Comparison of ENCODE assay signal across 13 cellular contexts in genomic region chr16:23124315-23124714, GRCh38. TPM values are rescaled to one million over a fixed set of nuclear protein-coding genes. Genes with fewer than 3 reads are reported as not detected.
DNase-seq lines count a peak whose midpoint lies in the region; ATAC-seq, FAIRE-seq and TF ChIP-seq lines count a peak whose summit lies in the region.
"Had no signal": no experiment of that assay in that cellular context is flagged by ENCODE, and none has a peak within 500 bp of the region (broad histone marks: within the 10 kb centered on the region; RNA-seq: fewer than 3 reads in every experiment).

No MANE protein-coding gene starts in this region.

- H3K36me3 Mint-ChIP-seq in glutamatergic neuron (ENCODE audit: unreplicated experiment) = no peaks in the 10 kb centered on the region
- no peaks in the 10 kb centered on the region for H3K36me3 Mint-ChIP-seq in activated naive CD4-positive, alpha-beta T cell treated with anti-CD3 and anti-CD28 coated beads for 36 hours (ENCODE audit: low read depth)

- H3K27me3 ChIP-seq in MG63 = no peaks in the 10 kb centered on the region

- H3K4me1 ChIP-seq in A549 = peaks cover 50% of the 10 kb centered on the region

- H3K4me2 ChIP-seq in A549 = peak overlapping the region; percentile 61

- DNase-seq in A549 (ENCODE audit: low read depth in 1 of 2, low spot score in 1 of 2) (peak; percentile 52), MG63 (peak; percentile 62), dedifferentiated amniotic fluid mesenchymal stem cell (ENCODE audit: extremely low spot score) (peak; percentile 70), lung microvascular endothelial cell (ENCODE audit: low read depth in 2 of 2) (peak; percentile 68 to 89), glutamatergic neuron (no peak), RPMI8226 (no peak), cerebellar cortex (ENCODE audit: low spot score) (no peak)
- DNase-seq in activated naive CD4-positive, alpha-beta T cell treated with anti-CD3 and anti-CD28 coated beads for 36 hours = no peak
- DNase-seq: activated CD8-positive, alpha-beta memory T cell treated with anti-CD3 and anti-CD28 coated beads, Interleukin-2, amount 10 ng/mL, durations not matched to agents 7 days and 5 days; effector memory CD8-positive, alpha-beta T cell had no signal

- H3K9me3 Mint-ChIP-seq in glutamatergic neuron (ENCODE audit: unreplicated experiment) = peaks cover 3% of the 10 kb centered on the region
- H3K9me3 Mint-ChIP-seq in activated naive CD4-positive, alpha-beta T cell treated with anti-CD3 and anti-CD28 coated beads for 36 hours = no peaks in the 10 kb centered on the region
- H3K9me3 Mint-ChIP-seq: effector memory CD8-positive, alpha-beta T cell had no signal

- no peak for TF ChIP-seq RAD21 in A549 (conservative IDR thresholded peaks at IDR 0.05 in 1 of 2, IDR thresholded peaks at IDR 0.05 in 1 of 2)

- POLR2A ChIA-PET in A549 (lab: Yijun Ruan, JAX) = no interaction called here

- H3K4me3 Mint-ChIP-seq in glutamatergic neuron (ENCODE audit: unreplicated experiment) = no peak overlapping the region
- no peak overlapping the region for H3K4me3 Mint-ChIP-seq in activated naive CD4-positive, alpha-beta T cell treated with anti-CD3 and anti-CD28 coated beads for 36 hours
- H3K4me3 Mint-ChIP-seq: activated CD8-positive, alpha-beta memory T cell treated with anti-CD3 and anti-CD28 coated beads, Interleukin-2, amount 10 ng/mL, durations not matched to agents 7 days and 5 days; effector memory CD8-positive, alpha-beta T cell had no signal

- intact Hi-C loops in activated naive CD4-positive, alpha-beta T cell treated with anti-CD3 and anti-CD28 coated beads for 36 hours (cut with micrococcal nuclease) = no loop called here

- peak; percentile 87 to 89 for ATAC-seq in A549
- ATAC-seq: activated CD8-positive, alpha-beta memory T cell treated with anti-CD3 and anti-CD28 coated beads, Interleukin-2, amount 10 ng/mL, durations not matched to agents 7 days and 5 days; effector memory CD8-positive, alpha-beta T cell had no signal

- H3K27ac Mint-ChIP-seq in glutamatergic neuron (ENCODE audit: unreplicated experiment) = no peak overlapping the region
- no peak overlapping the region for H3K27ac Mint-ChIP-seq in activated naive CD4-positive, alpha-beta T cell treated with anti-CD3 and anti-CD28 coated beads for 36 hours
- H3K27ac Mint-ChIP-seq: activated CD8-positive, alpha-beta memory T cell treated with anti-CD3 and anti-CD28 coated beads, Interleukin-2, amount 10 ng/mL, durations not matched to agents 7 days and 5 days; effector memory CD8-positive, alpha-beta T cell had no signal

- TF ChIP-seq EP300 in A549 (IDR thresholded peaks at IDR 0.05) = no peak

- H3K4me3 ChIP-seq in A549 (no peak overlapping the region), MG63 (no peak overlapping the region)
- H3K4me3 ChIP-seq: SK-N-MC had no signal

- peak overlapping the region; percentile 56 to 66; a peak in 4 of 6 replicates for H3K27ac ChIP-seq in A549
- H3K27ac ChIP-seq: SK-N-MC had no signal

- peaks cover 21% of the 10 kb centered on the region for H3K4me1 Mint-ChIP-seq in glutamatergic neuron (ENCODE audit: low read depth, unreplicated experiment)
- peaks cover 17% of the 10 kb centered on the region for H3K4me1 Mint-ChIP-seq in activated naive CD4-positive, alpha-beta T cell treated with anti-CD3 and anti-CD28 coated beads for 36 hours (ENCODE audit: low read depth)

- TF ChIP-seq CTCF in A549 (IDR thresholded peaks at IDR 0.05) (no peak), glutamatergic neuron (IDR thresholded peaks at IDR 0.05; ENCODE audit: partially characterized antibody, unreplicated experiment) (no peak)

- no peaks in the 10 kb centered on the region for H3K27me3 Mint-ChIP-seq in glutamatergic neuron (ENCODE audit: unreplicated experiment)
- no peaks in the 10 kb centered on the region for H3K27me3 Mint-ChIP-seq in activated naive CD4-positive, alpha-beta T cell treated with anti-CD3 and anti-CD28 coated beads for 36 hours (ENCODE audit: low read depth)
- H3K27me3 Mint-ChIP-seq: activated CD8-positive, alpha-beta memory T cell treated with anti-CD3 and anti-CD28 coated beads, Interleukin-2, amount 10 ng/mL, durations not matched to agents 7 days and 5 days; effector memory CD8-positive, alpha-beta T cell had no signal

- 48% methylated on average over 8 of the region's 8 CpGs for WGBS in A549 (ENCODE audit: missing lambda C conversion rate)

- CTCF ChIA-PET in A549 (lab: Yijun Ruan, JAX) = interaction anchor here (0.6 to 2.0 kb wide), 3 partner anchors 8 to 310 kb away, joined by 3 to 6 read pairs (median 4); no protein-coding TSS in a partner anchor
- CTCF ChIA-PET in activated naive CD4-positive, alpha-beta T cell treated with anti-CD3 and anti-CD28 coated beads for 36 hours (lab: Charles Lee) = interaction anchor here (0.6 kb wide), 1 partner anchor 490 kb away, joined by 5 read pairs; no protein-coding TSS in a partner anchor

- H3K36me3 ChIP-seq in MG63 = no peaks in the 10 kb centered on the region

- no peak for FAIRE-seq in A549 (lab: Jason Lieb, UNC)
- FAIRE-seq: GM18507 had no signal

- no peak for TF ChIP-seq POLR2A in A549 (IDR thresholded peaks at IDR 0.05; ENCODE audit: low read length)

- H3K9me3 ChIP-seq in A549 (no peaks in the 10 kb centered on the region), MG63 (no peaks in the 10 kb centered on the region)

TF ChIP-seq in A549, 52 proteins besides CTCF, POLR2A, EP300 and RAD21:
- TF ChIP-seq FOSL2 (IDR thresholded peaks at IDR 0.05) (peak; percentile 27; the same call in 1 of the 2 replicates), FOSL2 (CRISPR knock-in tag; IDR thresholded peaks at IDR 0.05) (peak; percentile 70), REST (IDR thresholded peaks at IDR 0.05) (no peak)
TF ChIP-seq in A549: peak in this region for 1.

RNA-seq across cellular contexts. Expression of gene USP31, which starts 24.9 kb away (rescaled TPM):
- 17.9 and 18.0 TPM in 2 replicates for polyA plus RNA-seq in A549 (2011; rRNA removed)
- polyA plus RNA-seq in A549 (2012; cell fraction: cytosol; rRNA removed) = 9.9 and 10.3 TPM in 2 replicates
- polyA plus RNA-seq in A549 (2012; cell fraction: nucleus; rRNA removed) = 21.4 and 21.8 TPM in 2 replicates
- polyA plus RNA-seq in A549 (2017; fragmentation: RNase III; extraction: RNeasy Plus Mini Kit Qiagen cat#74134 plus additional on column Dnase treatment) = 8.3 to 10.0 TPM (median 9.8 TPM) in 3 replicates
- 45.1 and 45.8 TPM in 2 replicates for polyA minus RNA-seq in A549 (2011; rRNA and poly(A)+ RNA removed)
- 2.0 and 6.8 TPM in 2 replicates for total RNA-seq in MG63 (2014; rRNA removed; shearing (Covaris generic); ENCODE audit: low replicate concordance)
- total RNA-seq in lung microvascular endothelial cell = 15.9 and 39.7 TPM in 2 replicates
- total RNA-seq in glutamatergic neuron (ENCODE audit: unreplicated experiment) = 21.8 TPM
- 1 to 10 TPM; 5.1 to 5.2 TPM for total RNA-seq in activated naive CD4-positive, alpha-beta T cell treated with anti-CD3 and anti-CD28 coated beads for 36 hours

RNA-seq across cellular contexts. Expression of gene SCNN1G, which starts 58.2 kb away (rescaled TPM):
- polyA plus RNA-seq in A549 (2011; rRNA removed) = 0.05 and 0.20 TPM in 2 replicates
- polyA plus RNA-seq in A549 (2012; cell fraction: cytosol; rRNA removed) = 0.05 and 0.06 TPM in 2 replicates
- 0.10 and 0.13 TPM in 2 replicates for polyA plus RNA-seq in A549 (2012; cell fraction: nucleus; rRNA removed)
- 0.03 TPM in 2 of 3 replicates, not detected in the other for polyA plus RNA-seq in A549 (2017; fragmentation: RNase III; extraction: RNeasy Plus Mini Kit Qiagen cat#74134 plus additional on column Dnase treatment)
- 0.10 and 0.12 TPM in 2 replicates for polyA minus RNA-seq in A549 (2011; rRNA and poly(A)+ RNA removed)
- not detected in 2 replicates for total RNA-seq in MG63 (2014; rRNA removed; shearing (Covaris generic); ENCODE audit: low replicate concordance)
- 0.40 and 0.65 TPM in 2 replicates for total RNA-seq in lung microvascular endothelial cell
- total RNA-seq in glutamatergic neuron (ENCODE audit: unreplicated experiment) = 0.39 TPM
- total RNA-seq in activated naive CD4-positive, alpha-beta T cell treated with anti-CD3 and anti-CD28 coated beads for 36 hours = not detected
- total RNA-seq: activated CD8-positive, alpha-beta memory T cell treated with anti-CD3 and anti-CD28 coated beads, Interleukin-2, amount 10 ng/mL, durations not matched to agents 7 days and 5 days had no signal
- polyA plus RNA-seq: BJ had no signal

Comparison
In these comparisons a context has a peak if more than half of its experiments do, and no peak if none do; other contexts are left out.
1. DNase-seq: peak in A549 (2 of 2), MG63 (single experiment), dedifferentiated amniotic fluid mesenchymal stem cell (single experiment) and lung microvascular endothelial cell (2 of 2); none in glutamatergic neuron (single experiment), activated naive CD4-positive, alpha-beta T cell treated with anti-CD3 and anti-CD28 coated beads for 36 hours (single experiment), RPMI8226 (single experiment) and cerebellar cortex (single experiment).